ENCODE assay signal across 20 cellular contexts in genomic region chr3:116164039-116164438, GRCh38.
"Had no signal": no experiment of that assay in that cellular context is flagged by ENCODE, and none has a peak within 500 bp of the region (broad histone marks: within the 10 kb centered on the region; RNA-seq: fewer than 3 reads in every experiment).

No MANE protein-coding gene starts in this region.

- ATAC-seq: foreskin keratinocyte, gastroesophageal sphincter, heart right ventricle, left cardiac atrium, left lung, left ventricle myocardium superior, lower lobe of right lung, mucosa of descending colon had no signal

- H3K4me3 Mint-ChIP-seq: mesothelial cell of epicardium, naive B cell had no signal

- H3K4me3 ChIP-seq: coronary artery, dorsolateral prefrontal cortex, esophagus muscularis mucosa, gastroesophageal sphincter, heart right ventricle, left lung, lower lobe of right lung, mucosa of descending colon had no signal

- H3K4me1 Mint-ChIP-seq: mesothelial cell of epicardium, naive B cell had no signal

- H3K36me3 Mint-ChIP-seq: mesothelial cell of epicardium, naive B cell had no signal

- H3K36me3 ChIP-seq: esophagus muscularis mucosa, gastroesophageal sphincter, heart right ventricle, left lung, lower lobe of right lung had no signal

- H3K9me3 ChIP-seq: esophagus muscularis mucosa, gastroesophageal sphincter, heart right ventricle, left lung, lower lobe of right lung, mucosa of descending colon had no signal

- H3K27ac ChIP-seq: coronary artery, esophagus muscularis mucosa, foreskin keratinocyte, gastroesophageal sphincter, heart right ventricle, left lung, lower lobe of right lung had no signal

- H3K27me3 ChIP-seq: dorsolateral prefrontal cortex, esophagus muscularis mucosa, foreskin keratinocyte, gastroesophageal sphincter, heart right ventricle, left lung had no signal

- H3K4me1 ChIP-seq: esophagus muscularis mucosa, foreskin keratinocyte, gastroesophageal sphincter, left lung, lower lobe of right lung had no signal

- DNase-seq: dermis blood vessel endothelial cell; dorsolateral prefrontal cortex; effector CD4-positive, alpha-beta T cell; effector memory CD4-positive, alpha-beta T cell; foreskin keratinocyte; glutamatergic neuron; head of caudate nucleus; heart right ventricle; hippocampal formation; left cardiac atrium; left lung; left ventricle myocardium superior; lower lobe of right lung; mesenchymal stem cell; mucosa of descending colon; naive B cell had no signal

- H3K27me3 Mint-ChIP-seq: naive B cell had no signal
